1 cellular context compared by ENCODE assay signal in the genomic region with DNA sequence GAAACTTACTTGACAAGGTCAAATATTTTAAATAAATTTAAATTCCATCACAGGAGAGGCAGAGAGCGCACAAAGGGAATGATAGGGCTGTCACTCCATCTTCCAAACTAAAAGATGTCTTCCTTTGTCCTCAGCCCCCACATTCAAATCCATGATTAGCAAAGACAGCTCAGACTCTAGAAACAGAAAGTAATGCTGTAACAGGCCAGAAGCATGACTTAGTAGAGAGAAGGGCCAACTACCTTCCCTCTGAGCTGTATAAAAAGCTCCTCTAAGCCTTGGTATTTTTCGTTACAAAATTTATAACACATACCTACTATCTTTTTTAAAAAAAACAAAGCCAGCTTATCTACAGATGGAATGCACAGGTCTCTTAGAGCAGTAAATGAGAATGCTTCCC.
TF ChIP-seq lines count a peak whose summit lies in the region.

No MANE protein-coding gene starts in this region.

TF ChIP-seq in GM12878, 131 proteins besides CTCF, POLR2A, EP300 and RAD21 (continued from another document):
- TF ChIP-seq, protein P1, sequence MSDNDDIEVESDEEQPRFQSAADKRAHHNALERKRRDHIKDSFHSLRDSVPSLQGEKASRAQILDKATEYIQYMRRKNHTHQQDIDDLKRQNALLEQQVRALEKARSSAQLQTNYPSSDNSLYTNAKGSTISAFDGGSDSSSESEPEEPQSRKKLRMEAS (IDR thresholded peaks at IDR 0.05; ENCODE audit: low read depth, low read length) = no peak
- TF ChIP-seq SP1 (IDR thresholded peaks at IDR 0.05; ENCODE audit: low read depth, low read length) = no peak
- TF ChIP-seq NKRF (conservative IDR thresholded peaks at IDR 0.05) = no peak
- no peak for TF ChIP-seq NFIC (IDR thresholded peaks at IDR 0.05; ENCODE audit: low read depth, low read length)
